9 cellular contexts compared by ENCODE assay signal in genomic region chr17:82200743-82201497, GRCh38. TPM values are rescaled to one million over a fixed set of nuclear protein-coding genes. Genes with fewer than 3 reads are reported as not detected.
DNase-seq lines count a peak whose midpoint lies in the region; ATAC-seq, FAIRE-seq and TF ChIP-seq lines count a peak whose summit lies in the region.
"Had no signal": no experiment of that assay in that cellular context is flagged by ENCODE, and none has a peak within 500 bp of the region (broad histone marks: within the 10 kb centered on the region; RNA-seq: fewer than 3 reads in every experiment).

No MANE protein-coding gene starts in this region.

- H3K9me3 ChIP-seq in CD8-positive, alpha-beta memory T cell (ENCODE audit: low read length), result no peaks in the 10 kb centered on the region
- no peaks in the 10 kb centered on the region for H3K9me3 ChIP-seq in naive thymus-derived CD4-positive, alpha-beta T cell (ENCODE audit: control insufficient read depth in 2 of 3, low read length in 3 of 3)
- no peaks in the 10 kb centered on the region for H3K9me3 ChIP-seq in OCI-LY7 (ENCODE audit: low read length)
- H3K9me3 ChIP-seq in kidney (ENCODE audit: control insufficient read depth in 1 of 2, low read length in 2 of 2), result no peaks in the 10 kb centered on the region
- H3K9me3 ChIP-seq in HAP-1, result no peaks in the 10 kb centered on the region; the same call in 1 of the 2 replicates

- peak overlapping the region; percentile 12 to 75 (median 60) for H3K4me3 Mint-ChIP-seq in CD8-positive, alpha-beta memory T cell
- peak overlapping the region; percentile 57 for H3K4me3 Mint-ChIP-seq in T-helper 1 cell treated with Interleukin-12 subunit alpha and Interleukin-12 subunit beta and Interleukin-4 antibody, amounts not matched to agents 30 μg/mL and 1 μg/mL, for 36 hours
- H3K4me3 Mint-ChIP-seq in activated T-cell treated with anti-CD3 and anti-CD28 coated beads, Interleukin-2, amount 50 U/mL, for 4 hours, result no peak overlapping the region
- H3K4me3 Mint-ChIP-seq in naive thymus-derived CD4-positive, alpha-beta T cell, result peak overlapping the region; percentile 51 to 87 (median 76)
- H3K4me3 Mint-ChIP-seq: naive B cell had no signal

- CTCF ChIA-PET in CD8-positive, alpha-beta memory T cell (lab: Charles Lee), result interaction anchor here (0.9 to 3.7 kb wide), 10 partner anchors 12 to 170 kb away, joined by 3 to 12 read pairs (median 4); partner anchors contain the start of genes CCDC57, CD7 and RAC3
- CTCF ChIA-PET in naive thymus-derived CD4-positive, alpha-beta T cell (lab: Charles Lee), result interaction anchor here (0.8 to 1.4 kb wide), 5 partner anchors 11 to 171 kb away, joined by 3 to 4 read pairs (median 3); partner anchors contain the start of gene CD7
- CTCF ChIA-PET in OCI-LY7 (lab: Charles Lee; ENCODE audit: unreplicated experiment), result no interaction called here

- TF ChIP-seq CTCF in OCI-LY7 (conservative IDR thresholded peaks at IDR 0.05; ENCODE audit: low read length), result no peak
- TF ChIP-seq CTCF in kidney (IDR thresholded peaks at IDR 0.05; ENCODE audit: borderline replicate concordance, extremely low read depth, insufficient read depth), result no peak

- H3K36me3 Mint-ChIP-seq in CD8-positive, alpha-beta memory T cell, result peaks cover 0 to 20% (median 10%) of the 10 kb centered on the region in 3 donors
- H3K36me3 Mint-ChIP-seq in T-helper 1 cell treated with Interleukin-12 subunit alpha and Interleukin-12 subunit beta and Interleukin-4 antibody, amounts not matched to agents 30 μg/mL and 1 μg/mL, for 36 hours (ENCODE audit: low read depth), result peaks cover 19% of the 10 kb centered on the region
- H3K36me3 Mint-ChIP-seq in activated T-cell treated with anti-CD3 and anti-CD28 coated beads, Interleukin-2, amount 50 U/mL, for 4 hours (ENCODE audit: insufficient read depth), result peaks cover 6% of the 10 kb centered on the region
- H3K36me3 Mint-ChIP-seq in naive thymus-derived CD4-positive, alpha-beta T cell, result peaks cover 0 to 15% (median 11%) of the 10 kb centered on the region in 5 donors

- H3K4me1 Mint-ChIP-seq in CD8-positive, alpha-beta memory T cell, result peaks cover 36 to 60% (median 45%) of the 10 kb centered on the region in 3 donors
- peaks cover 46% of the 10 kb centered on the region for H3K4me1 Mint-ChIP-seq in T-helper 1 cell treated with Interleukin-12 subunit alpha and Interleukin-12 subunit beta and Interleukin-4 antibody, amounts not matched to agents 30 μg/mL and 1 μg/mL, for 36 hours (ENCODE audit: low read depth)
- H3K4me1 Mint-ChIP-seq in activated T-cell treated with anti-CD3 and anti-CD28 coated beads, Interleukin-2, amount 50 U/mL, for 4 hours (ENCODE audit: low read depth), result peaks cover 58% of the 10 kb centered on the region
- peaks cover 28 to 64% (median 63%) of the 10 kb centered on the region in 7 donors for H3K4me1 Mint-ChIP-seq in naive thymus-derived CD4-positive, alpha-beta T cell

- H3K9me3 Mint-ChIP-seq in CD8-positive, alpha-beta memory T cell, result no peaks in the 10 kb centered on the region
- no peaks in the 10 kb centered on the region for H3K9me3 Mint-ChIP-seq in T-helper 1 cell treated with Interleukin-12 subunit alpha and Interleukin-12 subunit beta and Interleukin-4 antibody, amounts not matched to agents 30 μg/mL and 1 μg/mL, for 36 hours
- H3K9me3 Mint-ChIP-seq in activated T-cell treated with anti-CD3 and anti-CD28 coated beads, Interleukin-2, amount 50 U/mL, for 4 hours, result no peaks in the 10 kb centered on the region
- H3K9me3 Mint-ChIP-seq in naive thymus-derived CD4-positive, alpha-beta T cell, result no peaks in the 10 kb centered on the region
- H3K9me3 Mint-ChIP-seq: naive B cell had no signal

- no peaks in the 10 kb centered on the region for H3K27me3 ChIP-seq in CD8-positive, alpha-beta memory T cell (ENCODE audit: insufficient read depth, low read length, poor library complexity, severe bottlenecking)
- no peaks in the 10 kb centered on the region for H3K27me3 ChIP-seq in naive thymus-derived CD4-positive, alpha-beta T cell (ENCODE audit: control insufficient read depth in 2 of 2, insufficient read depth in 2 of 2, low read length in 2 of 2)
- no peaks in the 10 kb centered on the region for H3K27me3 ChIP-seq in HAP-1 (ENCODE audit: low read depth)

- no peaks in the 10 kb centered on the region for H3K9me2 ChIP-seq in OCI-LY7 (ENCODE audit: insufficient read depth, low read length)

- no peak overlapping the region for H3K4me3 ChIP-seq in CD8-positive, alpha-beta memory T cell (ENCODE audit: low read length)
- no peak overlapping the region for H3K4me3 ChIP-seq in naive thymus-derived CD4-positive, alpha-beta T cell (ENCODE audit: low read length)
- H3K4me3 ChIP-seq in OCI-LY7 (ENCODE audit: low read depth, low read length, poor library complexity, severe bottlenecking) (no peak overlapping the region), kidney (ENCODE audit: low read length in 2 of 2) (no peak overlapping the region), HAP-1 (no peak overlapping the region)

- peak; percentile 74 to 79 for ATAC-seq in activated T-cell treated with anti-CD3 and anti-CD28 coated beads, Interleukin-2, amount 50 U/mL, for 4 hours
- ATAC-seq in naive thymus-derived CD4-positive, alpha-beta T cell, result peak; percentile 97

- H3K9ac ChIP-seq in kidney (ENCODE audit: low read length in 2 of 2), result no peak overlapping the region

- H4K20me1 ChIP-seq in OCI-LY7 (ENCODE audit: insufficient read depth, low read length), result no peaks in the 10 kb centered on the region

- in situ Hi-C loops in HAP-1 (cut with MboI; ENCODE audit: low sequenced_read_pairs), result no loop called here

- H2AFZ ChIP-seq in OCI-LY7 (ENCODE audit: low read length), result no peak overlapping the region

- peak; percentile 50 to 89 (median 82) for DNase-seq in CD8-positive, alpha-beta memory T cell
- peak; percentile 48 for DNase-seq in activated T-cell treated with anti-CD3 and anti-CD28 coated beads, Interleukin-2, amount 50 U/mL, for 4 hours
- DNase-seq in naive thymus-derived CD4-positive, alpha-beta T cell, result peak in 8 of 9 donors; percentile 52 to 90 (median 88)
- no peak for DNase-seq in COR-L47 (lab: John Stamatoyannopoulos, UW)
- DNase-seq in OCI-LY7 (ENCODE audit: low spot score), result no peak
- no peak for DNase-seq in kidney
- DNase-seq in HAP-1 (ENCODE audit: low spot score in 2 of 2), result no peak
- DNase-seq: naive B cell had no signal

- H3K27ac ChIP-seq in CD8-positive, alpha-beta memory T cell (ENCODE audit: low read depth, low read length), result peak overlapping the region; percentile 47
- peak overlapping the region; percentile 44 for H3K27ac ChIP-seq in naive thymus-derived CD4-positive, alpha-beta T cell (ENCODE audit: low read depth, low read length)
- no peak overlapping the region for H3K27ac ChIP-seq in OCI-LY7 (ENCODE audit: low read depth, low read length, poor library complexity, severe bottlenecking)
- H3K27ac ChIP-seq in kidney (ENCODE audit: low read depth in 2 of 2, low read length in 2 of 2), result no peak overlapping the region

- FAIRE-seq in kidney (lab: Jason Lieb, UNC), result no peak

- peaks cover 0 to 3% of the 10 kb centered on the region in 2 donors for H3K27me3 Mint-ChIP-seq in CD8-positive, alpha-beta memory T cell
- no peaks in the 10 kb centered on the region for H3K27me3 Mint-ChIP-seq in T-helper 1 cell treated with Interleukin-12 subunit alpha and Interleukin-12 subunit beta and Interleukin-4 antibody, amounts not matched to agents 30 μg/mL and 1 μg/mL, for 36 hours (ENCODE audit: low read depth)
- no peaks in the 10 kb centered on the region for H3K27me3 Mint-ChIP-seq in activated T-cell treated with anti-CD3 and anti-CD28 coated beads, Interleukin-2, amount 50 U/mL, for 4 hours (ENCODE audit: low read depth)
- no peaks in the 10 kb centered on the region for H3K27me3 Mint-ChIP-seq in naive thymus-derived CD4-positive, alpha-beta T cell
- H3K27me3 Mint-ChIP-seq: naive B cell had no signal

- no TSS peak for BruUV-seq in OCI-LY7 (replicated peaks; lab: Mats Ljungman, UMichigan)

- no peak overlapping the region for H3K4me2 ChIP-seq in OCI-LY7 (ENCODE audit: low read length)

- no peaks in the 10 kb centered on the region for H3K79me2 ChIP-seq in OCI-LY7 (ENCODE audit: insufficient read depth, low read depth, low read length)

- H3K4me1 ChIP-seq in CD8-positive, alpha-beta memory T cell (ENCODE audit: insufficient read depth, low read length), result peaks cover 41% of the 10 kb centered on the region
- peaks cover 17 to 35% of the 10 kb centered on the region in 2 donors for H3K4me1 ChIP-seq in naive thymus-derived CD4-positive, alpha-beta T cell (ENCODE audit: control insufficient read depth in 2 of 2, insufficient read depth in 2 of 2, low read length in 2 of 2)
- H3K4me1 ChIP-seq in OCI-LY7 (ENCODE audit: insufficient read depth, low read length, poor library complexity, severe bottlenecking) (peaks cover 5% of the 10 kb centered on the region), kidney (ENCODE audit: control insufficient read depth in 1 of 2, insufficient read depth in 1 of 2, low read depth in 1 of 2, low read length in 2 of 2) (no peaks in the 10 kb centered on the region), HAP-1 (peaks cover under 1% of the 10 kb centered on the region)

- POLR2A ChIA-PET in CD8-positive, alpha-beta memory T cell (lab: Charles Lee), result interaction anchor here (0.6 to 2.1 kb wide), 4 partner anchors 11 to 99 kb away, joined by 3 to 9 read pairs (median 6); partner anchors contain the start of gene SLC16A3
- POLR2A ChIA-PET in naive thymus-derived CD4-positive, alpha-beta T cell (lab: Charles Lee), result interaction anchor here (0.6 to 2.4 kb wide), 20 partner anchors 9 to 295 kb away, joined by 3 to 13 read pairs (median 4); partner anchors contain the start of genes CCDC57, CENPX, LRRC45 and SECTM1
- POLR2A ChIA-PET in OCI-LY7 (lab: Charles Lee), result interaction anchor here (0.6 kb wide), 2 partner anchors 101 to 251 kb away, joined by 3 read pairs; no protein-coding TSS in a partner anchor

- H3K27ac Mint-ChIP-seq in CD8-positive, alpha-beta memory T cell, result peak overlapping the region; percentile 47 to 94 (median 90)
- peak overlapping the region; percentile 80 for H3K27ac Mint-ChIP-seq in T-helper 1 cell treated with Interleukin-12 subunit alpha and Interleukin-12 subunit beta and Interleukin-4 antibody, amounts not matched to agents 30 μg/mL and 1 μg/mL, for 36 hours
- peak overlapping the region; percentile 77 to 97 (median 91) for H3K27ac Mint-ChIP-seq in naive thymus-derived CD4-positive, alpha-beta T cell

- peaks cover 8% of the 10 kb centered on the region for H3K36me3 ChIP-seq in CD8-positive, alpha-beta memory T cell (ENCODE audit: insufficient read depth, low read length)
- H3K36me3 ChIP-seq in naive thymus-derived CD4-positive, alpha-beta T cell (ENCODE audit: control insufficient read depth in 2 of 3, insufficient read depth in 3 of 3, low read length in 3 of 3), result peaks cover 0 to 19% (median 0%) of the 10 kb centered on the region in 3 experiments
- H3K36me3 ChIP-seq in OCI-LY7 (ENCODE audit: insufficient read depth, low read length) (peaks cover 10% of the 10 kb centered on the region; the same call in 1 of the 2 replicates), kidney (ENCODE audit: control insufficient read depth in 1 of 2, insufficient read depth in 2 of 2, low read length in 2 of 2) (peaks cover 7 to 24% of the 10 kb centered on the region in 2 donors), HAP-1 (replicated peaks) (peaks cover 20% of the 10 kb centered on the region)

- intact Hi-C loops in naive thymus-derived CD4-positive, alpha-beta T cell (cut with micrococcal nuclease), result no loop called here
- intact Hi-C loops in OCI-LY7 (cut with micrococcal nuclease; ENCODE audit: unreplicated experiment), result no loop called here
- intact Hi-C loops in kidney (cut with DNase I), result loop anchor here (10.0 kb wide), 1 partner anchor 124 kb away; no protein-coding TSS in a partner anchor

RNA-seq across cellular contexts. Expression of gene CCDC57, which starts 11.7 kb away (rescaled TPM):
- 10 to 100 TPM; 69.8 to 77.6 TPM for total RNA-seq in CD8-positive, alpha-beta memory T cell
- polyA plus RNA-seq in CD8-positive, alpha-beta memory T cell, result 39.2 TPM
- 10 to 100 TPM; 48.9 to 64.6 (median 60.5) TPM for total RNA-seq in activated T-cell treated with anti-CD3 and anti-CD28 coated beads, Interleukin-2, amount 50 U/mL, for 4 hours
- total RNA-seq in naive thymus-derived CD4-positive, alpha-beta T cell, result 100 to 1,000 TPM in 2 of 5 experiments, 10 to 100 TPM in 3; 75.7 to 127 (median 95.0) TPM
- polyA plus RNA-seq in naive thymus-derived CD4-positive, alpha-beta T cell, result 10 to 100 TPM; 32.1 to 36.8 TPM
- total RNA-seq in OCI-LY7 (2014; rRNA removed; shearing (Covaris generic)), result 30.7 and 34.5 TPM in 2 replicates
- total RNA-seq in OCI-LY7 (2022) (56.1 and 58.7 TPM in 2 replicates), kidney (79.4 TPM)
- polyA plus RNA-seq in kidney (ENCODE audit: insufficient read depth, low read depth, low replicate concordance), result 46.7 TPM

RNA-seq across cellular contexts. Expression of gene SLC16A3, which starts 27.9 kb away (rescaled TPM):
- 10 to 100 TPM; 27.5 to 31.8 TPM for total RNA-seq in CD8-positive, alpha-beta memory T cell
- 3.3 TPM for polyA plus RNA-seq in CD8-positive, alpha-beta memory T cell
- total RNA-seq in activated T-cell treated with anti-CD3 and anti-CD28 coated beads, Interleukin-2, amount 50 U/mL, for 4 hours, result 10 to 100 TPM; 22.0 to 31.5 (median 26.3) TPM
- 100 to 1,000 TPM in 2 of 5 experiments, 10 to 100 TPM in 3; 14.6 to 264 (median 67.0) TPM for total RNA-seq in naive thymus-derived CD4-positive, alpha-beta T cell
- polyA plus RNA-seq in naive thymus-derived CD4-positive, alpha-beta T cell, result 1 to 10 TPM; 1.4 to 1.9 TPM
- total RNA-seq in OCI-LY7 (2014; rRNA removed; shearing (Covaris generic)), result 10.1 and 21.6 TPM in 2 replicates
- total RNA-seq in OCI-LY7 (2022) (28.3 and 55.0 TPM in 2 replicates), kidney (85.7 TPM)
- polyA plus RNA-seq in kidney (ENCODE audit: insufficient read depth, low read depth, low replicate concordance), result 28.8 TPM

Comparison
In these comparisons a context has a peak if more than half of its experiments do, and no peak if none do; other contexts are left out.
1. DNase-seq: peak in CD8-positive, alpha-beta memory T cell (5 of 5), activated T-cell treated with anti-CD3 and anti-CD28 coated beads, Interleukin-2, amount 50 U/mL, for 4 hours (single experiment) and naive thymus-derived CD4-positive, alpha-beta T cell (8 of 9); none in COR-L47 (single experiment), OCI-LY7 (single experiment), kidney (single experiment) and HAP-1 (0 of 2).
2. H3K27ac ChIP-seq: peak in CD8-positive, alpha-beta memory T cell (single experiment) and naive thymus-derived CD4-positive, alpha-beta T cell (single experiment); none in OCI-LY7 (single experiment) and kidney (0 of 2).
3. Peak in every context shown above with its lines, with median percentiles within 50 percentile points of each other: H3K27ac Mint-ChIP-seq.